2 cellular contexts compared by ENCODE assay signal in genomic region chr19:8343483-8343844, GRCh38.
TF ChIP-seq lines count a peak whose summit lies in the region.

No MANE protein-coding gene starts in this region.

TF ChIP-seq in SK-N-SH, 30 proteins besides CTCF, POLR2A, EP300 and RAD21 (continued from another document):
- TF ChIP-seq, protein P1, sequence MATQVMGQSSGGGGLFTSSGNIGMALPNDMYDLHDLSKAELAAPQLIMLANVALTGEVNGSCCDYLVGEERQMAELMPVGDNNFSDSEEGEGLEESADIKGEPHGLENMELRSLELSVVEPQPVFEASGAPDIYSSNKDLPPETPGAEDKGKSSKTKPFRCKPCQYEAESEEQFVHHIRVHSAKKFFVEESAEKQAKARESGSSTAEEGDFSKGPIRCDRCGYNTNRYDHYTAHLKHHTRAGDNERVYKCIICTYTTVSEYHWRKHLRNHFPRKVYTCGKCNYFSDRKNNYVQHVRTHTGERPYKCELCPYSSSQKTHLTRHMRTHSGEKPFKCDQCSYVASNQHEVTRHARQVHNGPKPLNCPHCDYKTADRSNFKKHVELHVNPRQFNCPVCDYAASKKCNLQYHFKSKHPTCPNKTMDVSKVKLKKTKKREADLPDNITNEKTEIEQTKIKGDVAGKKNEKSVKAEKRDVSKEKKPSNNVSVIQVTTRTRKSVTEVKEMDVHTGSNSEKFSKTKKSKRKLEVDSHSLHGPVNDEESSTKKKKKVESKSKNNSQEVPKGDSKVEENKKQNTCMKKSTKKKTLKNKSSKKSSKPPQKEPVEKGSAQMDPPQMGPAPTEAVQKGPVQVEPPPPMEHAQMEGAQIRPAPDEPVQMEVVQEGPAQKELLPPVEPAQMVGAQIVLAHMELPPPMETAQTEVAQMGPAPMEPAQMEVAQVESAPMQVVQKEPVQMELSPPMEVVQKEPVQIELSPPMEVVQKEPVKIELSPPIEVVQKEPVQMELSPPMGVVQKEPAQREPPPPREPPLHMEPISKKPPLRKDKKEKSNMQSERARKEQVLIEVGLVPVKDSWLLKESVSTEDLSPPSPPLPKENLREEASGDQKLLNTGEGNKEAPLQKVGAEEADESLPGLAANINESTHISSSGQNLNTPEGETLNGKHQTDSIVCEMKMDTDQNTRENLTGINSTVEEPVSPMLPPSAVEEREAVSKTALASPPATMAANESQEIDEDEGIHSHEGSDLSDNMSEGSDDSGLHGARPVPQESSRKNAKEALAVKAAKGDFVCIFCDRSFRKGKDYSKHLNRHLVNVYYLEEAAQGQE (IDR thresholded peaks at IDR 0.05; ENCODE audit: low read depth, low read length), result no peak
- TF ChIP-seq GABPA (IDR thresholded peaks at IDR 0.05; ENCODE audit: low read depth) (no peak), EZH2phosphoT487 (IDR thresholded peaks at IDR 0.05; ENCODE audit: borderline replicate concordance, low read depth) (no peak), SIN3A (IDR thresholded peaks at IDR 0.05; ENCODE audit: borderline replicate concordance, low read depth, low read length) (no peak), TAF1 (IDR thresholded peaks at IDR 0.05; ENCODE audit: borderline replicate concordance, low read depth, low read length) (no peak), YY1 (IDR thresholded peaks at IDR 0.05; ENCODE audit: low read depth) (no peak), NRF1 (IDR thresholded peaks at IDR 0.05; ENCODE audit: low read depth, low read length) (no peak), NFIC (IDR thresholded peaks at IDR 0.05; ENCODE audit: borderline replicate concordance) (no peak), ELF1 (IDR thresholded peaks at IDR 0.05) (no peak), PBX3 (IDR thresholded peaks at IDR 0.05) (no peak), TEAD4 (IDR thresholded peaks at IDR 0.05; ENCODE audit: borderline replicate concordance, insufficient read depth) (no peak)
- TF ChIP-seq, protein P2, sequence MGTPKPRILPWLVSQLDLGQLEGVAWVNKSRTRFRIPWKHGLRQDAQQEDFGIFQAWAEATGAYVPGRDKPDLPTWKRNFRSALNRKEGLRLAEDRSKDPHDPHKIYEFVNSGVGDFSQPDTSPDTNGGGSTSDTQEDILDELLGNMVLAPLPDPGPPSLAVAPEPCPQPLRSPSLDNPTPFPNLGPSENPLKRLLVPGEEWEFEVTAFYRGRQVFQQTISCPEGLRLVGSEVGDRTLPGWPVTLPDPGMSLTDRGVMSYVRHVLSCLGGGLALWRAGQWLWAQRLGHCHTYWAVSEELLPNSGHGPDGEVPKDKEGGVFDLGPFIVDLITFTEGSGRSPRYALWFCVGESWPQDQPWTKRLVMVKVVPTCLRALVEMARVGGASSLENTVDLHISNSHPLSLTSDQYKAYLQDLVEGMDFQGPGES (IDR thresholded peaks at IDR 0.05; ENCODE audit: low read depth, low read length), result no peak
- TF ChIP-seq, protein P3, sequence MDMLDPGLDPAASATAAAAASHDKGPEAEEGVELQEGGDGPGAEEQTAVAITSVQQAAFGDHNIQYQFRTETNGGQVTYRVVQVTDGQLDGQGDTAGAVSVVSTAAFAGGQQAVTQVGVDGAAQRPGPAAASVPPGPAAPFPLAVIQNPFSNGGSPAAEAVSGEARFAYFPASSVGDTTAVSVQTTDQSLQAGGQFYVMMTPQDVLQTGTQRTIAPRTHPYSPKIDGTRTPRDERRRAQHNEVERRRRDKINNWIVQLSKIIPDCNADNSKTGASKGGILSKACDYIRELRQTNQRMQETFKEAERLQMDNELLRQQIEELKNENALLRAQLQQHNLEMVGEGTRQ (IDR thresholded peaks at IDR 0.05; ENCODE audit: borderline replicate concordance, low read depth, low read length), result no peak

TF ChIP-seq in WTC11, 78 proteins besides CTCF, POLR2A, EP300 and RAD21 (continued from another document):
- TF ChIP-seq KAT7 (CRISPR knock-in tag; IDR thresholded peaks at IDR 0.05; ENCODE audit: borderline replicate concordance), result no peak
- TF ChIP-seq, protein P4, sequence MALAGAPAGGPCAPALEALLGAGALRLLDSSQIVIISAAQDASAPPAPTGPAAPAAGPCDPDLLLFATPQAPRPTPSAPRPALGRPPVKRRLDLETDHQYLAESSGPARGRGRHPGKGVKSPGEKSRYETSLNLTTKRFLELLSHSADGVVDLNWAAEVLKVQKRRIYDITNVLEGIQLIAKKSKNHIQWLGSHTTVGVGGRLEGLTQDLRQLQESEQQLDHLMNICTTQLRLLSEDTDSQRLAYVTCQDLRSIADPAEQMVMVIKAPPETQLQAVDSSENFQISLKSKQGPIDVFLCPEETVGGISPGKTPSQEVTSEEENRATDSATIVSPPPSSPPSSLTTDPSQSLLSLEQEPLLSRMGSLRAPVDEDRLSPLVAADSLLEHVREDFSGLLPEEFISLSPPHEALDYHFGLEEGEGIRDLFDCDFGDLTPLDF (CRISPR knock-in tag; IDR thresholded peaks at IDR 0.05), result no peak
- TF ChIP-seq CBFB (CRISPR knock-in tag; IDR thresholded peaks at IDR 0.05; ENCODE audit: low read depth), result no peak
- no peak for TF ChIP-seq CREM (CRISPR knock-in tag; IDR thresholded peaks at IDR 0.05)
- TF ChIP-seq, protein P3 (CRISPR knock-in tag; IDR thresholded peaks at IDR 0.05), result no peak
- TF ChIP-seq, protein P5, sequence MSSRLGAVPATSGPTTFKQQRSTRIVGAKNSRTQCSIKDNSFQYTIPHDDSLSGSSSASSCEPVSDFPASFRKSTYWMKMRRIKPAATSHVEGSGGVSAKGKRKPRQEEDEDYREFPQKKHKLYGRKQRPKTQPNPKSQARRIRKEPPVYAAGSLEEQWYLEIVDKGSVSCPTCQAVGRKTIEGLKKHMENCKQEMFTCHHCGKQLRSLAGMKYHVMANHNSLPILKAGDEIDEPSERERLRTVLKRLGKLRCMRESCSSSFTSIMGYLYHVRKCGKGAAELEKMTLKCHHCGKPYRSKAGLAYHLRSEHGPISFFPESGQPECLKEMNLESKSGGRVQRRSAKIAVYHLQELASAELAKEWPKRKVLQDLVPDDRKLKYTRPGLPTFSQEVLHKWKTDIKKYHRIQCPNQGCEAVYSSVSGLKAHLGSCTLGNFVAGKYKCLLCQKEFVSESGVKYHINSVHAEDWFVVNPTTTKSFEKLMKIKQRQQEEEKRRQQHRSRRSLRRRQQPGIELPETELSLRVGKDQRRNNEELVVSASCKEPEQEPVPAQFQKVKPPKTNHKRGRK (CRISPR knock-in tag; IDR thresholded peaks at IDR 0.05; ENCODE audit: borderline replicate concordance), result no peak
- no peak for TF ChIP-seq CREB1 (CRISPR knock-in tag; IDR thresholded peaks at IDR 0.05)
- no peak for TF ChIP-seq IRF1 (CRISPR knock-in tag; IDR thresholded peaks at IDR 0.05)
- TF ChIP-seq, protein P6, sequence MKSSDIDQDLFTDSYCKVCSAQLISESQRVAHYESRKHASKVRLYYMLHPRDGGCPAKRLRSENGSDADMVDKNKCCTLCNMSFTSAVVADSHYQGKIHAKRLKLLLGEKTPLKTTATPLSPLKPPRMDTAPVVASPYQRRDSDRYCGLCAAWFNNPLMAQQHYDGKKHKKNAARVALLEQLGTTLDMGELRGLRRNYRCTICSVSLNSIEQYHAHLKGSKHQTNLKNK (CRISPR knock-in tag; IDR thresholded peaks at IDR 0.05), result no peak
